16 cellular contexts compared by ENCODE assay signal in the genomic region with DNA sequence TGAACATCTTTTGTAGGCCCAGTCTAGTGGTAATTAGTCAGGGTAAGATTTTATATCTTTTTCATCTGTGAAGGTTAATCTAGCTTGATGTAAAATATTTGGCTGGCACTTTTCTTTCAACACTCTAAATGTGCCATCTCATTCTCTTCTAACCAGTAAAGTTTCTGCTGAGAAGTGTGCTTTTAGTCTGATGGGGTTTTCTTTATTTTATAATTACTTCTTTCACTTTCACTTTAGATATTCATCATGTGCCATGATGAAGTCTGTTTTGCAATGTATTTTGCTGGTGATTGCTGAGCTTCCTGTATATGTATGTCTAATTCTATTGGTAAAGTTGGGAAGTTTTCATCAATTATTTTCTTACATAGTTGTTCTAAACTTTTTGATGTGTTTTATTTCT. TPM values are rescaled to one million over a fixed set of nuclear protein-coding genes. Genes with fewer than 3 reads are reported as not detected.
DNase-seq lines count a peak whose midpoint lies in the region; ATAC-seq and TF ChIP-seq lines count a peak whose summit lies in the region.
"Had no signal": no experiment of that assay in that cellular context is flagged by ENCODE, and none has a peak within 500 bp of the region (broad histone marks: within the 10 kb centered on the region; RNA-seq: fewer than 3 reads in every experiment).

No MANE protein-coding gene starts in this region.

- peak; percentile 69 for ATAC-seq in DND-41 (ENCODE audit: insufficient read depth, low read depth)
- ATAC-seq: K562 had no signal

- no peaks in the 10 kb centered on the region for H3K27me3 Mint-ChIP-seq in CD4-positive, alpha-beta memory T cell

- intact Hi-C loops in CD4-positive, alpha-beta memory T cell (cut with micrococcal nuclease): no loop called here

- H3K27ac ChIP-seq in CD4-positive, alpha-beta memory T cell (ENCODE audit: low read depth, low read length): no peak overlapping the region
- peak overlapping the region; percentile 35; the same call in 1 of the 2 replicates for H3K27ac ChIP-seq in DND-41 (ENCODE audit: low read length)
- H3K27ac ChIP-seq: RWPE1 had no signal

- peaks cover 7 to 19% (median 13%) of the 10 kb centered on the region in 4 donors for H3K4me1 Mint-ChIP-seq in CD4-positive, alpha-beta memory T cell

- H3K9ac ChIP-seq in DND-41 (ENCODE audit: low read depth, low read length): no peak overlapping the region

- H3K4me3 ChIP-seq in CD4-positive, alpha-beta memory T cell (ENCODE audit: low read length in 2 of 2): no peak overlapping the region
- H3K4me3 ChIP-seq in DND-41 (ENCODE audit: low read depth in 1 of 2, low read length in 2 of 2) (no peak overlapping the region), fibroblast of villous mesenchyme (ENCODE audit: low read depth, low read length) (no peak overlapping the region)
- H3K4me3 ChIP-seq: K562 had no signal

- peak overlapping the region; percentile 42; the same call in 1 of the 2 replicates for H3K4me2 ChIP-seq in DND-41 (ENCODE audit: insufficient read depth, low read length)

- no peaks in the 10 kb centered on the region for H3K36me3 ChIP-seq in CD4-positive, alpha-beta memory T cell (ENCODE audit: insufficient read depth, low read length)
- peaks cover 61% of the 10 kb centered on the region for H3K36me3 ChIP-seq in DND-41 (ENCODE audit: insufficient read depth, low read length)
- H3K36me3 ChIP-seq: BE2C had no signal

- H3K9me3 ChIP-seq in CD4-positive, alpha-beta memory T cell (ENCODE audit: control insufficient read depth in 1 of 2, low read length in 2 of 2): no peaks in the 10 kb centered on the region
- H3K9me3 ChIP-seq in DND-41 (ENCODE audit: insufficient read depth, low read length, severe bottlenecking): peaks cover 5% of the 10 kb centered on the region
- H3K9me3 ChIP-seq: BE2C had no signal

- no peaks in the 10 kb centered on the region for H4K20me1 ChIP-seq in DND-41 (ENCODE audit: insufficient read depth, low read length)

- H2AFZ ChIP-seq in DND-41 (ENCODE audit: low read depth, low read length): no peak overlapping the region

- H3K79me2 ChIP-seq in DND-41 (ENCODE audit: insufficient read depth, low read length): peaks cover 2% of the 10 kb centered on the region; the same call in 1 of the 2 replicates

- peaks cover 2 to 51% (median 32%) of the 10 kb centered on the region in 8 donors for H3K9me3 Mint-ChIP-seq in CD4-positive, alpha-beta memory T cell

- peak in 1 of 5 donors; percentile 9 for DNase-seq in CD4-positive, alpha-beta memory T cell
- DNase-seq in DND-41 (no peak), RPMI8226 (peak; percentile 10), fibroblast of villous mesenchyme (ENCODE audit: low read depth) (peak; percentile 30), NCI-H446 treated with DMSO at 0.1 percent for 48 hours (lab: John Stamatoyannopoulos, UW) (no peak)
- DNase-seq in activated T-cell treated with anti-CD3 and anti-CD28 coated beads, Interleukin-2, amount 50 U/mL, for 1 hour: no peak
- no peak for DNase-seq in stimulated activated CD4-positive, alpha-beta T cell treated with anti-CD3 and anti-CD28 coated beads, Interleukin-2, amount 100 ng/mL, for 24 hours
- DNase-seq: BE2C, DMS79 treated with DMSO at 0.1 percent for 48 hours, HCEC 1CT, NCI-H1048, NCI-H1436 treated with DMSO at 0.1 percent for 48 hours, NCI-H2081, NCI-H524 had no signal

- CTCF ChIA-PET in CD4-positive, alpha-beta memory T cell (lab: Charles Lee; ENCODE audit: partially characterized antibody): no interaction called here

- peaks cover 17 to 28% of the 10 kb centered on the region in 2 donors for H3K36me3 Mint-ChIP-seq in CD4-positive, alpha-beta memory T cell

- no peaks in the 10 kb centered on the region for H3K4me1 ChIP-seq in CD4-positive, alpha-beta memory T cell (ENCODE audit: insufficient read depth, low read length)
- H3K4me1 ChIP-seq in DND-41 (ENCODE audit: insufficient read depth, low read length): peaks cover 13% of the 10 kb centered on the region
- H3K4me1 ChIP-seq: BE2C had no signal

- H3K27ac Mint-ChIP-seq in CD4-positive, alpha-beta memory T cell: peak overlapping the region in 6 of 7 donors; percentile 9 to 68 (median 25)

- peak overlapping the region in 6 of 8 donors; percentile 25 to 64 (median 38) for H3K4me3 Mint-ChIP-seq in CD4-positive, alpha-beta memory T cell

- no peaks in the 10 kb centered on the region for H3K27me3 ChIP-seq in CD4-positive, alpha-beta memory T cell (ENCODE audit: insufficient read depth, low read length)
- no peaks in the 10 kb centered on the region for H3K27me3 ChIP-seq in DND-41 (ENCODE audit: insufficient read depth, low read length, poor library complexity)
- H3K27me3 ChIP-seq: BE2C had no signal

- TF ChIP-seq CTCF in DND-41 (IDR thresholded peaks at IDR 0.05; ENCODE audit: borderline replicate concordance, extremely low read depth, low read length, poor library complexity, severe bottlenecking) (no peak), fibroblast of villous mesenchyme (IDR thresholded peaks at IDR 0.05; ENCODE audit: insufficient read depth, low read depth, low read length) (no peak)

- POLR2A ChIA-PET in CD4-positive, alpha-beta memory T cell (lab: Charles Lee; ENCODE audit: partially characterized antibody): no interaction called here

RNA-seq across cellular contexts. Expression of gene ZNF726, which starts 31.9 kb away (rescaled TPM):
- total RNA-seq in CD4-positive, alpha-beta memory T cell: 1 to 10 TPM; 3.0 to 3.3 TPM
- polyA plus RNA-seq in CD4-positive, alpha-beta memory T cell: 1 to 10 TPM; 1.1 to 1.5 TPM
- 4.3 and 4.5 TPM in 2 replicates for total RNA-seq in fibroblast of villous mesenchyme

Comparison
In these comparisons a context has a peak if more than half of its experiments do, and no peak if none do; other contexts are left out.
1. DNase-seq: peak in RPMI8226 (single experiment) and fibroblast of villous mesenchyme (single experiment); none in DND-41 (single experiment), activated T-cell treated with anti-CD3 and anti-CD28 coated beads, Interleukin-2, amount 50 U/mL, for 1 hour (single experiment), NCI-H446 treated with DMSO at 0.1 percent for 48 hours (single experiment) and stimulated activated CD4-positive, alpha-beta T cell treated with anti-CD3 and anti-CD28 coated beads, Interleukin-2, amount 100 ng/mL, for 24 hours (0 of 2).